ENCODE assay signal across 1 cellular context in genomic region chr4:10007772-10008171, GRCh38.
TF ChIP-seq lines count a peak whose summit lies in the region.

No MANE protein-coding gene starts in this region.

TF ChIP-seq in HCT116, 20 proteins besides CTCF, POLR2A, EP300 and RAD21 (continued from another document):
- no peak for TF ChIP-seq FOSL1 (IDR thresholded peaks at IDR 0.05; ENCODE audit: low read depth)
- no peak for TF ChIP-seq EZH2phosphoT487 (IDR thresholded peaks at IDR 0.05; ENCODE audit: borderline replicate concordance)
- TF ChIP-seq ZFX (IDR thresholded peaks at IDR 0.05), result no peak
- TF ChIP-seq SIN3A (IDR thresholded peaks at IDR 0.05; ENCODE audit: low read depth), result no peak
- TF ChIP-seq ZBTB33 (IDR thresholded peaks at IDR 0.05; ENCODE audit: extremely low read depth, insufficient replicate concordance, low read length), result no peak
- no peak for TF ChIP-seq MAX (IDR thresholded peaks at IDR 0.05)
- no peak for TF ChIP-seq TCF7L2 (IDR thresholded peaks at IDR 0.05; ENCODE audit: borderline replicate concordance, extremely low read depth, insufficient read depth, insufficient read length)
- TF ChIP-seq SRF (IDR thresholded peaks at IDR 0.05; ENCODE audit: low read depth), result no peak
- TF ChIP-seq EGR1 (IDR thresholded peaks at IDR 0.05; ENCODE audit: low read depth), result no peak
- TF ChIP-seq REST (IDR thresholded peaks at IDR 0.05; ENCODE audit: low read depth), result no peak
- TF ChIP-seq EZH2 (IDR thresholded peaks at IDR 0.05), result no peak
- no peak for TF ChIP-seq JUND (IDR thresholded peaks at IDR 0.05)
- no peak for TF ChIP-seq CEBPB (IDR thresholded peaks at IDR 0.05; ENCODE audit: low read depth)
- no peak for TF ChIP-seq POLR2AphosphoS5 (IDR thresholded peaks at IDR 0.05; ENCODE audit: low read depth, low read length)
- no peak for TF ChIP-seq ELF1 (IDR thresholded peaks at IDR 0.05; ENCODE audit: borderline replicate concordance, low read depth)
